ENCODE assay signal across 1 cellular context in genomic region chr16:49868164-49868668, GRCh38.
TF ChIP-seq lines count a peak whose summit lies in the region.

No MANE protein-coding gene starts in this region.

TF ChIP-seq in GM23338, 12 proteins besides CTCF, POLR2A, EP300 and RAD21 (continued from another document):
- TF ChIP-seq EZH2phosphoT487 (IDR thresholded peaks at IDR 0.05; ENCODE audit: unreplicated experiment) (no peak), NANOG (IDR thresholded peaks at IDR 0.05; ENCODE audit: borderline replicate concordance) (no peak), ZNF331 (CRISPR knock-in tag; IDR thresholded peaks at IDR 0.05; ENCODE audit: low read depth) (no peak), STAT1 (IDR thresholded peaks at IDR 0.05; ENCODE audit: unreplicated experiment) (no peak), ZNF462 (CRISPR knock-in tag; IDR thresholded peaks at IDR 0.05) (no peak), ZNF114 (CRISPR knock-in tag; IDR thresholded peaks at IDR 0.05) (no peak), ETS1 (IDR thresholded peaks at IDR 0.05) (no peak), CREB1 (CRISPR knock-in tag; IDR thresholded peaks at IDR 0.05; ENCODE audit: low read depth) (no peak), EZH2 (IDR thresholded peaks at IDR 0.05; ENCODE audit: low read depth, unreplicated experiment) (no peak)
TF ChIP-seq in GM23338: peak in this region for 0.
